ENCODE assay signal across 20 cellular contexts in genomic region chr14:93905623-93906022, GRCh38. TPM values are rescaled to one million over a fixed set of nuclear protein-coding genes. Genes with fewer than 3 reads are reported as not detected.
DNase-seq lines count a peak whose midpoint lies in the region; ATAC-seq and TF ChIP-seq lines count a peak whose summit lies in the region.
"Had no signal": no experiment of that assay in that cellular context is flagged by ENCODE, and none has a peak within 500 bp of the region (broad histone marks: within the 10 kb centered on the region; RNA-seq: fewer than 3 reads in every experiment).

No MANE protein-coding gene starts in this region.

- no peak overlapping the region for H2AFZ ChIP-seq in PC-3 (ENCODE audit: low read length)

- no peak overlapping the region for H3K27ac ChIP-seq in PC-3 (ENCODE audit: low read length)
- no peak overlapping the region for H3K27ac ChIP-seq in CD4-positive, alpha-beta T cell (ENCODE audit: low read depth, low read length)
- H3K27ac ChIP-seq: C4-2B, SK-N-MC had no signal

- no TSS peak for BruUV-seq in PC-3 (replicated peaks; lab: Mats Ljungman, UMichigan)

- H3K4me2 ChIP-seq in PC-3 (ENCODE audit: low read length), result no peak overlapping the region

- H3K36me3 Mint-ChIP-seq in CD4-positive, alpha-beta T cell (ENCODE audit: low read depth), result no peaks in the 10 kb centered on the region

- no peaks in the 10 kb centered on the region for H3K79me2 ChIP-seq in PC-3 (ENCODE audit: low read length)

- POLR2A ChIA-PET in PC-3 (lab: Charles Lee; ENCODE audit: unreplicated experiment), result no interaction called here
- POLR2A ChIA-PET in CD4-positive, alpha-beta T cell (lab: Charles Lee), result no interaction called here

- H4K20me1 ChIP-seq in PC-3 (ENCODE audit: low read length), result no peaks in the 10 kb centered on the region

- H3K36me3 ChIP-seq in PC-3 (ENCODE audit: low read depth, low read length), result no peaks in the 10 kb centered on the region
- H3K36me3 ChIP-seq: HAP-1 had no signal

- ATAC-seq in PC-3 (no peak), HG02623 (IDR thresholded peaks at IDR 0.05; ENCODE audit: unreplicated experiment) (no peak)
- ATAC-seq in CD4-positive, alpha-beta T cell (ENCODE audit: poor library complexity), result no peak

- DNase-seq in COLO829 (ENCODE audit: low spot score), result peak; percentile 98
- peak; percentile 34 for DNase-seq in ELF-1 (ENCODE audit: low read depth, low spot score)
- DNase-seq in PC-3, result peak; percentile 13
- peak; percentile 72 for DNase-seq in islet precursor cell
- DNase-seq in GM13976 (ENCODE audit: low spot score), result no peak
- DNase-seq in CD4-positive, alpha-beta T cell, result no peak
- no peak for DNase-seq in DMS53 treated with DMSO at 0.1 percent for 48 hours (lab: John Stamatoyannopoulos, UW; ENCODE audit: unreplicated experiment)
- DNase-seq: COR-L47, DMS53, NCI-H1417, NCI-H187 treated with DMSO at 0.1 percent for 48 hours, NCI-H446, NCI-H748 treated with DMSO at 0.1 percent for 48 hours, T-helper 1 cell had no signal

- H3K9me3 ChIP-seq in PC-3 (ENCODE audit: low read length), result no peaks in the 10 kb centered on the region
- no peaks in the 10 kb centered on the region for H3K9me3 ChIP-seq in CD4-positive, alpha-beta T cell (ENCODE audit: control insufficient read depth, low read length)
- H3K9me3 ChIP-seq: HAP-1 had no signal

- H3K4me3 ChIP-seq in PC-3 (ENCODE audit: low read length), result no peak overlapping the region
- H3K4me3 ChIP-seq: HAP-1, SK-N-MC had no signal

- H3K27me3 Mint-ChIP-seq in CD4-positive, alpha-beta T cell, result peaks cover 27% of the 10 kb centered on the region

- H3F3A ChIP-seq in PC-3 (ENCODE audit: low read length, unreplicated experiment), result no peaks in the 10 kb centered on the region

- peaks cover 38% of the 10 kb centered on the region for H3K27me3 ChIP-seq in PC-3 (ENCODE audit: low read length)
- H3K27me3 ChIP-seq in CD4-positive, alpha-beta T cell (ENCODE audit: control insufficient read depth, insufficient read depth, low read length), result no peaks in the 10 kb centered on the region

- H3K4me3 Mint-ChIP-seq in CD4-positive, alpha-beta T cell, result no peak overlapping the region

- no peak overlapping the region for H3K9ac ChIP-seq in PC-3 (ENCODE audit: low read length)

- no peaks in the 10 kb centered on the region for H3K4me1 ChIP-seq in PC-3 (ENCODE audit: insufficient read depth, low read length)
- H3K4me1 ChIP-seq: HAP-1 had no signal

- TF ChIP-seq CTCF in PC-3 (conservative IDR thresholded peaks at IDR 0.05; ENCODE audit: low read depth, low read length) (no peak), GM13976 (IDR thresholded peaks at IDR 0.05; ENCODE audit: borderline replicate concordance, control extremely low read depth, extremely low read depth, insufficient read depth, missing control alignments) (no peak)
- no peak for TF ChIP-seq CTCF in CD4-positive, alpha-beta T cell (IDR thresholded peaks at IDR 0.05)

- H3K4me1 Mint-ChIP-seq in CD4-positive, alpha-beta T cell (ENCODE audit: low read depth), result no peaks in the 10 kb centered on the region

- intact Hi-C loops in PC-3 (cut with micrococcal nuclease), result no loop called here
- intact Hi-C loops in CD4-positive, alpha-beta T cell (cut with DNase I, micrococcal nuclease), result no loop called here

- in situ Hi-C loops in GM13976 (cut with MboI; ENCODE audit: low sequenced_read_pairs, unreplicated experiment), result loop anchor here (10.0 kb wide), 1 partner anchor 251 kb away; no protein-coding TSS in a partner anchor

- CTCF ChIA-PET in PC-3 (lab: Charles Lee), result no interaction called here
- CTCF ChIA-PET in CD4-positive, alpha-beta T cell (lab: Charles Lee), result no interaction called here

- no peaks in the 10 kb centered on the region for H3K9me2 ChIP-seq in PC-3 (replicated peaks; ENCODE audit: low read length)

- no peak overlapping the region for H3K27ac Mint-ChIP-seq in CD4-positive, alpha-beta T cell

- H3K9me3 Mint-ChIP-seq in CD4-positive, alpha-beta T cell, result no peaks in the 10 kb centered on the region

RNA-seq across cellular contexts. Expression of gene FAM181A, which starts 21.5 kb away (rescaled TPM):
- not detected in 2 replicates for total RNA-seq in PC-3 (2014; rRNA removed)
- total RNA-seq in CD4-positive, alpha-beta T cell, result not detected
- total RNA-seq: A673, LHCN-M2 had no signal

Comparison
In these comparisons a context has a peak if more than half of its experiments do, and no peak if none do; other contexts are left out.
1. DNase-seq: peak in COLO829 (single experiment), ELF-1 (single experiment), PC-3 (single experiment) and islet precursor cell (single experiment); none in GM13976 (single experiment), CD4-positive, alpha-beta T cell (0 of 10) and DMS53 treated with DMSO at 0.1 percent for 48 hours (single experiment).